11 cellular contexts compared by ENCODE assay signal in genomic region chr12:75065482-75065881, GRCh38.
"Had no signal": no experiment of that assay in that cellular context is flagged by ENCODE, and none has a peak within 500 bp of the region (broad histone marks: within the 10 kb centered on the region; RNA-seq: fewer than 3 reads in every experiment).

No MANE protein-coding gene starts in this region.

- FAIRE-seq: H1, H54 had no signal

- H3K9me3 ChIP-seq: HAP-1 had no signal

- H3K9ac ChIP-seq: GM23248 had no signal

- H3K4me1 Mint-ChIP-seq: GM23338, H9 had no signal

- H3K27ac ChIP-seq: GM23248 had no signal

- H3K9me3 Mint-ChIP-seq: GM23338, H9, HFFc6 had no signal

- ATAC-seq: GM23338, HCT116 had no signal

- H3K4me2 ChIP-seq: GM23338 had no signal

- H3K4me3 ChIP-seq: GM23248, GM23338, HAP-1 had no signal

- DNase-seq: GM23248, GOT3, H7, H9, HCEC 1CT, HFFc6 had no signal

- H3K4me1 ChIP-seq: HAP-1 had no signal

- H3K36me3 ChIP-seq: HAP-1 had no signal

- H3K4me3 Mint-ChIP-seq: GM23338, H9, HFFc6 had no signal

- H2AFZ ChIP-seq: GM23248, GM23338 had no signal

- H3K27ac Mint-ChIP-seq: GM23338, H9, HFFc6 had no signal
